ENCODE assay signal across 18 cellular contexts in genomic region chr10:129728246-129728820, GRCh38.
"Had no signal": no experiment of that assay in that cellular context is flagged by ENCODE, and none has a peak within 500 bp of the region (broad histone marks: within the 10 kb centered on the region; RNA-seq: fewer than 3 reads in every experiment).

No MANE protein-coding gene starts in this region.

- DNase-seq: activated CD4-positive, alpha-beta memory T cell treated with anti-CD3 and anti-CD28 coated beads, Interleukin-2, amount 10 ng/mL, durations not matched to agents 7 days and 5 days; activated CD4-positive, alpha-beta T cell treated with anti-CD3 and anti-CD28 coated beads for 48 hours; activated naive CD8-positive, alpha-beta T cell treated with anti-CD3 and anti-CD28 coated beads, Interleukin-2, amount 50 U/mL, for 24 hours; activated T-cell treated with anti-CD3 and anti-CD28 coated beads, Interleukin-2, amount 50 U/mL, for 48 hours; amygdala; caudate nucleus; foreskin keratinocyte; midbrain; naive thymus-derived CD4-positive, alpha-beta T cell; nucleus accumbens; right cardiac atrium; stimulated activated naive CD4-positive, alpha-beta T cell; WERI-Rb-1 had no signal

- H3K4me1 ChIP-seq: foreskin keratinocyte, heart left ventricle, parathyroid adenoma, suprapubic skin, tibial artery had no signal

- H3K4me3 ChIP-seq: heart left ventricle, suprapubic skin, tibial artery had no signal

- H3K27ac ChIP-seq: foreskin keratinocyte, heart left ventricle, parathyroid adenoma, suprapubic skin, tibial artery, WERI-Rb-1 had no signal

- H3K27me3 ChIP-seq: foreskin keratinocyte, heart left ventricle, suprapubic skin, tibial artery had no signal

- H3K9ac ChIP-seq: parathyroid adenoma had no signal

- H3K36me3 ChIP-seq: suprapubic skin, tibial artery, WERI-Rb-1 had no signal

- H3K9me3 ChIP-seq: suprapubic skin had no signal

- ATAC-seq: activated CD4-positive, CD25-positive, alpha-beta regulatory T cell treated with anti-CD3 and anti-CD28 coated beads, Interleukin-2, amount 50 U/mL, for 24 hours; activated naive CD8-positive, alpha-beta T cell treated with anti-CD3 and anti-CD28 coated beads, Interleukin-2, amount 50 U/mL, for 24 hours; foreskin keratinocyte; heart left ventricle; naive thymus-derived CD4-positive, alpha-beta T cell; right cardiac atrium had no signal
